ENCODE assay signal across 1 cellular context in genomic region chr5:154758501-154758900, GRCh38.
TF ChIP-seq lines count a peak whose summit lies in the region.

No MANE protein-coding gene starts in this region.

TF ChIP-seq in H1, 55 proteins besides CTCF, POLR2A, EP300 and RAD21 (continued from another document):
- TF ChIP-seq CHD7 (IDR thresholded peaks at IDR 0.05; ENCODE audit: insufficient replicate concordance, low read length): peak; percentile 12
- no peak for TF ChIP-seq KDM4A (IDR thresholded peaks at IDR 0.05; ENCODE audit: low read depth, low read length, severe bottlenecking)
- TF ChIP-seq POU5F1 (IDR thresholded peaks at IDR 0.05; ENCODE audit: low read depth, low read length): no peak
- TF ChIP-seq JUND (IDR thresholded peaks at IDR 0.05; ENCODE audit: low read length): no peak
- TF ChIP-seq EGR1 (IDR thresholded peaks at IDR 0.05; ENCODE audit: borderline replicate concordance, low read depth, low read length): no peak
- TF ChIP-seq TAF7 (optimal IDR thresholded peaks at IDR 0.05; ENCODE audit: borderline replicate concordance, low read depth, low read length): no peak
- TF ChIP-seq PHF8 (conservative IDR thresholded peaks at IDR 0.05; ENCODE audit: low read depth, low read length): no peak
- no peak for TF ChIP-seq SUZ12 (IDR thresholded peaks at IDR 0.05; ENCODE audit: low read length)
- TF ChIP-seq CHD2 (IDR thresholded peaks at IDR 0.05; ENCODE audit: low read length): no peak
